In genomic region chr15:65832549-65833364, GRCh38 we compare ENCODE assay signal across 2 cellular contexts.
TF ChIP-seq lines count a peak whose summit lies in the region.

No MANE protein-coding gene starts in this region.

TF ChIP-seq in Ishikawa, 13 proteins besides CTCF, POLR2A, EP300 and RAD21 (continued from another document):
- peak; percentile 9; the same call in 1 of the 2 replicates for TF ChIP-seq REST (IDR thresholded peaks at IDR 0.05; ENCODE audit: low read depth)
- TF ChIP-seq FOXM1 (IDR thresholded peaks at IDR 0.05; ENCODE audit: borderline replicate concordance, low read depth) = no peak
- TF ChIP-seq EGR1 (IDR thresholded peaks at IDR 0.05) = no peak
- TF ChIP-seq CREB1 (IDR thresholded peaks at IDR 0.05; ENCODE audit: low read depth) = 0 out of 2 replicates have a peak, but pooled peaks have one; percentile 9
- TF ChIP-seq TAF1 (IDR thresholded peaks at IDR 0.05; ENCODE audit: low read depth) = no peak
- TF ChIP-seq ZBTB7A (IDR thresholded peaks at IDR 0.05; ENCODE audit: low read depth) = no peak
- TF ChIP-seq, protein P1, sequence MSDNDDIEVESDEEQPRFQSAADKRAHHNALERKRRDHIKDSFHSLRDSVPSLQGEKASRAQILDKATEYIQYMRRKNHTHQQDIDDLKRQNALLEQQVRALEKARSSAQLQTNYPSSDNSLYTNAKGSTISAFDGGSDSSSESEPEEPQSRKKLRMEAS (IDR thresholded peaks at IDR 0.05) = peak; percentile 78
- TF ChIP-seq TEAD4 (IDR thresholded peaks at IDR 0.05) = 0 out of 2 replicates have a peak, but pooled peaks have one; percentile 52
- TF ChIP-seq YY1 (IDR thresholded peaks at IDR 0.05; ENCODE audit: low read depth) = no peak
- peak; percentile 92 for TF ChIP-seq NFIC (IDR thresholded peaks at IDR 0.05)
- TF ChIP-seq, protein P2, sequence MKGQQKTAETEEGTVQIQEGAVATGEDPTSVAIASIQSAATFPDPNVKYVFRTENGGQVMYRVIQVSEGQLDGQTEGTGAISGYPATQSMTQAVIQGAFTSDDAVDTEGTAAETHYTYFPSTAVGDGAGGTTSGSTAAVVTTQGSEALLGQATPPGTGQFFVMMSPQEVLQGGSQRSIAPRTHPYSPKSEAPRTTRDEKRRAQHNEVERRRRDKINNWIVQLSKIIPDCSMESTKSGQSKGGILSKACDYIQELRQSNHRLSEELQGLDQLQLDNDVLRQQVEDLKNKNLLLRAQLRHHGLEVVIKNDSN (IDR thresholded peaks at IDR 0.05) = no peak
- TF ChIP-seq TCF12 (IDR thresholded peaks at IDR 0.05; ENCODE audit: low read depth) = peak; percentile 88; the same call in 1 of the 2 replicates

TF ChIP-seq in PFSK-1, 5 proteins besides CTCF, POLR2A, EP300 and RAD21 (continued from another document):
- TF ChIP-seq POLR2AphosphoS5 (IDR thresholded peaks at IDR 0.05; ENCODE audit: low read depth, low read length) (0 out of 2 replicates have a peak, but pooled peaks have one; percentile 37), FOXP2 (optimal IDR thresholded peaks at IDR 0.05; ENCODE audit: borderline replicate concordance, extremely low read depth, extremely low read length, insufficient read depth) (peak; percentile 65), TAF1 (IDR thresholded peaks at IDR 0.05; ENCODE audit: borderline replicate concordance, insufficient read depth, low read length) (peak; percentile 18; the same call in 1 of the 2 replicates)
